Comparison of ENCODE assay signal across 8 cellular contexts in genomic region chr4:56817840-56818491, GRCh38. TPM values are rescaled to one million over a fixed set of nuclear protein-coding genes. Genes with fewer than 3 reads are reported as not detected.
DNase-seq lines count a peak whose midpoint lies in the region; ATAC-seq, FAIRE-seq and TF ChIP-seq lines count a peak whose summit lies in the region.

No MANE protein-coding gene starts in this region.

- H3K27ac ChIP-seq in OCI-LY3 (ENCODE audit: low read length), result no peak overlapping the region
- H3K27ac ChIP-seq in keratinocyte (ENCODE audit: control insufficient read depth, insufficient read depth, low read length), result no peak overlapping the region
- H3K27ac ChIP-seq in suprapubic skin, result no peak overlapping the region
- H3K27ac ChIP-seq in upper lobe of right lung, result no peak overlapping the region

- TF ChIP-seq CTCF in OCI-LY3 (IDR thresholded peaks at IDR 0.05; ENCODE audit: low read depth, low read length), result no peak
- TF ChIP-seq CTCF in keratinocyte (optimal IDR thresholded peaks at IDR 0.05 in 1 of 3, IDR thresholded peaks at IDR 0.05 in 1 of 3, conservative IDR thresholded peaks at IDR 0.05 in 1 of 3; ENCODE audit: extremely low read depth in 1 of 3, insufficient read depth in 2 of 3, low read length in 3 of 3), result no peak
- no peak for TF ChIP-seq CTCF in suprapubic skin (IDR thresholded peaks at IDR 0.05)
- no peak for TF ChIP-seq CTCF in upper lobe of right lung (IDR thresholded peaks at IDR 0.05)

- ATAC-seq in GM18858 (IDR thresholded peaks at IDR 0.05; ENCODE audit: unreplicated experiment) (peak; percentile 89), HG02642 (IDR thresholded peaks at IDR 0.05; ENCODE audit: poor library complexity, unreplicated experiment) (peak; percentile 88), upper lobe of right lung (no peak)

- H3K4me3 ChIP-seq in OCI-LY3 (ENCODE audit: low read length) (peak overlapping the region; percentile 48), keratinocyte (ENCODE audit: control insufficient read depth in 2 of 3, extremely low read depth in 1 of 3, insufficient read depth in 2 of 3, low read depth in 1 of 3, low read length in 3 of 3) (no peak overlapping the region), suprapubic skin (no peak overlapping the region), upper lobe of right lung (no peak overlapping the region)

- peak; percentile 68 for FAIRE-seq in keratinocyte (lab: Jason Lieb, UNC)

- no peaks in the 10 kb centered on the region for H3K79me2 ChIP-seq in OCI-LY3 (ENCODE audit: low read length)
- H3K79me2 ChIP-seq in keratinocyte (ENCODE audit: control insufficient read depth, insufficient read depth, low read length), result no peaks in the 10 kb centered on the region

- no peak for DNase-seq in keratinocyte (ENCODE audit: low read depth, low spot score)
- DNase-seq in suprapubic skin (ENCODE audit: low spot score in 2 of 2), result no peak
- DNase-seq in upper lobe of right lung, result no peak
- DNase-seq in NCI-H526 treated with DMSO at 0.1 percent for 48 hours (lab: John Stamatoyannopoulos, UW), result no peak
- no peak for DNase-seq in KG1 (lab: John Stamatoyannopoulos, UW)

- H3K9me1 ChIP-seq in keratinocyte (ENCODE audit: control insufficient read depth, extremely low read depth, insufficient read depth, low read length), result no peaks in the 10 kb centered on the region

- H3K4me2 ChIP-seq in OCI-LY3 (ENCODE audit: low read length) (peak overlapping the region; percentile 66), keratinocyte (ENCODE audit: control insufficient read depth, extremely low read depth, insufficient read depth, low read depth, low read length) (no peak overlapping the region)

- intact Hi-C loops in upper lobe of right lung (cut with DNase I), result no loop called here

- H4K20me1 ChIP-seq in OCI-LY3 (ENCODE audit: insufficient read depth, low read length) (peaks cover 15% of the 10 kb centered on the region), keratinocyte (ENCODE audit: control insufficient read depth, extremely low read depth, insufficient read depth, low read length) (no peaks in the 10 kb centered on the region)

- H3K9me3 ChIP-seq in OCI-LY3 (ENCODE audit: insufficient read depth, low read length) (no peaks in the 10 kb centered on the region), keratinocyte (ENCODE audit: control insufficient read depth, low read depth, low read length) (no peaks in the 10 kb centered on the region), suprapubic skin (no peaks in the 10 kb centered on the region), upper lobe of right lung (no peaks in the 10 kb centered on the region)

- no peak overlapping the region for H2AFZ ChIP-seq in OCI-LY3 (ENCODE audit: low read depth, low read length)
- no peak overlapping the region for H2AFZ ChIP-seq in keratinocyte (ENCODE audit: control insufficient read depth, low read length)

- TF ChIP-seq POLR2A in suprapubic skin (IDR thresholded peaks at IDR 0.05), result no peak

- WGBS in suprapubic skin, result 57% methylated on average over 5 of the region's 5 CpGs

- H3K4me1 ChIP-seq in OCI-LY3 (ENCODE audit: low read length) (peaks cover 19% of the 10 kb centered on the region), keratinocyte (ENCODE audit: control insufficient read depth, extremely low read depth, insufficient read depth, low read length) (peaks cover 8% of the 10 kb centered on the region), suprapubic skin (peaks cover 9% of the 10 kb centered on the region), upper lobe of right lung (no peaks in the 10 kb centered on the region)

- dilution Hi-C loops in keratinocyte (cut with MboI; ENCODE audit: extremely low pct_ligation_motif_present, low sequenced_read_pairs), result no loop called here

- H3K9ac ChIP-seq in OCI-LY3 (ENCODE audit: low read length) (no peak overlapping the region), keratinocyte (ENCODE audit: control insufficient read depth, extremely low read depth, insufficient read depth, low read length) (no peak overlapping the region)

- peaks cover 55% of the 10 kb centered on the region for H3K27me3 ChIP-seq in OCI-LY3 (ENCODE audit: low read depth, low read length)
- H3K27me3 ChIP-seq in keratinocyte (ENCODE audit: control insufficient read depth, extremely low read depth, insufficient read depth, low read length), result peaks cover 16% of the 10 kb centered on the region
- peaks cover 16% of the 10 kb centered on the region for H3K27me3 ChIP-seq in suprapubic skin
- peaks cover 18% of the 10 kb centered on the region for H3K27me3 ChIP-seq in upper lobe of right lung

- H3K36me3 ChIP-seq in OCI-LY3 (replicated peaks; ENCODE audit: low read depth, low read length), result no peaks in the 10 kb centered on the region
- H3K36me3 ChIP-seq in keratinocyte (ENCODE audit: control insufficient read depth in 2 of 2, extremely low read depth in 1 of 2, insufficient read depth in 2 of 2, low read length in 2 of 2), result no peaks in the 10 kb centered on the region
- H3K36me3 ChIP-seq in suprapubic skin, result no peaks in the 10 kb centered on the region
- H3K36me3 ChIP-seq in upper lobe of right lung, result no peaks in the 10 kb centered on the region

- TF ChIP-seq EP300 in suprapubic skin (IDR thresholded peaks at IDR 0.05), result no peak

RNA-seq across cellular contexts. Expression of gene SPINK2, which starts 3.5 kb away (rescaled TPM):
- polyA plus RNA-seq in keratinocyte, result 0.10 TPM in 1 of 3 replicates, not detected in the others
- polyA plus RNA-seq in keratinocyte (2011; ENCODE audit: low read depth), result not detected
- polyA plus RNA-seq in keratinocyte (2011; cell fraction: cytosol; rRNA removed), result not detected in 2 replicates
- polyA plus RNA-seq in keratinocyte (2011; cell fraction: nucleus; rRNA removed), result not detected in 2 replicates
- not detected in 2 replicates for polyA plus RNA-seq in keratinocyte (2012; ENCODE audit: low replicate concordance)
- not detected in 3 replicates for polyA minus RNA-seq in keratinocyte
- polyA minus RNA-seq in keratinocyte (2011; cell fraction: cytosol; rRNA and poly(A)+ RNA removed), result not detected
- not detected in 2 replicates for polyA minus RNA-seq in keratinocyte (2011; cell fraction: nucleus; rRNA and poly(A)+ RNA removed)
- total RNA-seq in suprapubic skin (not detected), upper lobe of right lung (not detected)
